In the genomic region with DNA sequence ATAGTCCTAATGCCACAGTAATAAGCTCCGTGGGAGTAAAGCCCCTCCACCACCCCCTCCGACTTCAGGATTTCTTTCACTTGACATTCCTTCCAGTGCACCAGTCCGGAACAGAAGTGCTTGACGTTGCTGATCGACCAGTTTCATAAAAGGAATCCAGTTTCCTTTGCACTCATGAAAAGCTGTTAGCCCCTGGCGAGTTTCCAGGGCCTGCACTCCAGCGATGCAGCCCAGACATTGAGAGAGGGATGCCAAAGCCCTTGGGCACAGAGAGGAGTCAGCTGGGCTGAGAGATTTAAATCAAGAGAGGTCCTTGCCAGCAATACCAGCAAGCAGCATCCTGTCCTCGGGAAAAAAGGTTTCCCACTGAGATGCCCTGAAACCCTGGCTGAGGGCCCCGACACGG, we compare ENCODE assay signal across 2 cellular contexts.
A peak's percentile ranks its signal among the peaks of the same experiment; 100 is the strongest.
TF ChIP-seq lines count a peak whose summit lies in the region.

No MANE protein-coding gene starts in this region.

TF ChIP-seq in SK-N-SH, 30 proteins besides CTCF, POLR2A, EP300 and RAD21 (continued from another document):
- TF ChIP-seq MXI1 (IDR thresholded peaks at IDR 0.05; ENCODE audit: low read depth, low read length), result no peak
- no peak for TF ChIP-seq TAF1 (IDR thresholded peaks at IDR 0.05; ENCODE audit: borderline replicate concordance, low read depth, low read length)
- TF ChIP-seq POLR2AphosphoS5 (IDR thresholded peaks at IDR 0.05; ENCODE audit: low read depth, low read length), result no peak
- TF ChIP-seq PBX3 (IDR thresholded peaks at IDR 0.05), result 0 out of 2 replicates have a peak, but pooled peaks have one; percentile 5
TF ChIP-seq in SK-N-SH: peak in this region for 3.

TF ChIP-seq in WTC11, 78 proteins besides CTCF, POLR2A, EP300 and RAD21 (continued from another document):
- TF ChIP-seq ZNF532 (CRISPR knock-in tag; IDR thresholded peaks at IDR 0.05; ENCODE audit: borderline replicate concordance) (no peak), CREM (CRISPR knock-in tag; IDR thresholded peaks at IDR 0.05) (no peak), CDX4 (CRISPR knock-in tag; IDR thresholded peaks at IDR 0.05; ENCODE audit: borderline replicate concordance) (no peak), USF2 (CRISPR knock-in tag; IDR thresholded peaks at IDR 0.05) (no peak), ATF3 (CRISPR knock-in tag; conservative IDR thresholded peaks at IDR 0.05) (no peak), PRRX2 (CRISPR knock-in tag; IDR thresholded peaks at IDR 0.05) (no peak), ZNF263 (CRISPR knock-in tag; IDR thresholded peaks at IDR 0.05; ENCODE audit: low read depth) (no peak), ZSCAN18 (CRISPR knock-in tag; IDR thresholded peaks at IDR 0.05) (no peak), FOXK1 (CRISPR knock-in tag; IDR thresholded peaks at IDR 0.05) (no peak)
